ENCODE assay signal across 30 cellular contexts in the genomic region with DNA sequence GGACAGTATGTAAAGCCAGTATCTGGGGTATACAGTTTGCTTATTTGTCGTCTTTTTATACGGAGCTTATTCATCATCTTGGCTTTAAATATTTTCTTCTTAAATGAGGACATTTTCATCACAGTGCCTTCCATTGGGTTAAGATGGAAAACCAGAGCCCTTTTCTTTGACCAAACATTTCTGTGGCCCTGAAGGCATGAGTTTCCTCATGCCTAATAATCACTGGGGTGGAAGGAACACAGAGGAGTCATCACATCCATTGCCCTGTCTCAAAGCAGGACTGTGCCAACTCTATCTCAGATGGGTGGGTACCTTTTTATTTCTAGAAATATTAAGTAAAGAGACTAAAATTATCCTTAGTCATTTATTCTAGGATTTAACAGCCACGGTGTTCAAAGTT. TPM values are rescaled to one million over a fixed set of nuclear protein-coding genes. Genes with fewer than 3 reads are reported as not detected.
"Had no signal": no experiment of that assay in that cellular context is flagged by ENCODE, and none has a peak within 500 bp of the region (broad histone marks: within the 10 kb centered on the region; RNA-seq: fewer than 3 reads in every experiment).

No MANE protein-coding gene starts in this region.

- H3K4me3 ChIP-seq: ascending aorta, breast epithelium, esophagus squamous epithelium, right lobe of liver, skin epidermis, upper lobe of left lung had no signal

- DNase-seq: activated CD4-positive, alpha-beta memory T cell treated with anti-CD3 and anti-CD28 coated beads for 36 hours; activated CD4-positive, alpha-beta T cell treated with anti-CD3 and anti-CD28 coated beads, Interleukin-2, amount 10 ng/mL, durations not matched to agents 24 days and 14 days; activated CD8-positive, alpha-beta memory T cell treated with anti-CD3 and anti-CD28 coated beads, Interleukin-2, amount 50 U/mL, for 4 hours; activated gamma-delta T cell; activated naive CD4-positive, alpha-beta T cell treated with anti-CD3 and anti-CD28 coated beads, Interleukin-2, amount 10 ng/mL, durations not matched to agents 7 days and 5 days; activated naive CD8-positive, alpha-beta T cell treated with anti-CD3 and anti-CD28 coated beads, Interleukin-2, amount 10 ng/mL, durations not matched to agents 7 days and 5 days; activated T-cell treated with anti-CD3 and anti-CD28 coated beads, Interleukin-2, amount 50 U/mL, for 24 hours; central memory CD4-positive, alpha-beta T cell; esophagus squamous epithelium; foreskin melanocyte; islet precursor cell; left colon; mammary epithelial cell; posterior cingulate gyrus; right lobe of liver; stimulated activated CD4-positive, alpha-beta T cell treated with anti-CD3 and anti-CD28 coated beads, Interleukin-12 subunit alpha, Interleukin-12 subunit beta, amount 100 ng/mL, for 4 hours; stimulated activated CD4-positive, alpha-beta T cell treated with anti-CD3 and anti-CD28 coated beads, Interleukin-4, amount 100 ng/mL, for 1 hour; substantia nigra; T-helper 1 cell; upper lobe of left lung; WERI-Rb-1 had no signal

- H3K36me3 Mint-ChIP-seq: activated CD4-positive, alpha-beta memory T cell treated with anti-CD3 and anti-CD28 coated beads for 36 hours; activated naive CD4-positive, alpha-beta T cell treated with anti-CD3 and anti-CD28 coated beads, Interleukin-2, amount 10 ng/mL, durations not matched to agents 7 days and 5 days; activated naive CD8-positive, alpha-beta T cell treated with anti-CD3 and anti-CD28 coated beads, Interleukin-2, amount 10 ng/mL, durations not matched to agents 7 days and 5 days had no signal

- ATAC-seq: activated CD4-positive, CD25-positive, alpha-beta regulatory T cell treated with anti-CD3 and anti-CD28 coated beads, Interleukin-2, amount 50 U/mL, for 24 hours; left colon; right lobe of liver had no signal

- H3K36me3 ChIP-seq: ascending aorta, breast epithelium, esophagus squamous epithelium, right lobe of liver, upper lobe of left lung, WERI-Rb-1 had no signal

- H3K27ac Mint-ChIP-seq: activated CD4-positive, alpha-beta memory T cell treated with anti-CD3 and anti-CD28 coated beads for 36 hours; activated CD4-positive, alpha-beta T cell treated with anti-CD3 and anti-CD28 coated beads, Interleukin-2, amount 10 ng/mL, durations not matched to agents 24 days and 14 days; activated naive CD4-positive, alpha-beta T cell treated with anti-CD3 and anti-CD28 coated beads, Interleukin-2, amount 10 ng/mL, durations not matched to agents 7 days and 5 days; activated naive CD8-positive, alpha-beta T cell treated with anti-CD3 and anti-CD28 coated beads, Interleukin-2, amount 10 ng/mL, durations not matched to agents 7 days and 5 days; activated T-cell treated with anti-CD3 and anti-CD28 coated beads, Interleukin-2, amount 50 U/mL, for 24 hours; nephron; stimulated activated naive CD8-positive, alpha-beta T cell treated with anti-CD3 and anti-CD28 coated beads, Interleukin-15, Interleukin-2, amounts not matched to agents 100 ng/mL and 50 ng/mL, for 24 hours; T-helper 2 cell treated with Interferon-gamma antibody and Interleukin-4, amounts not matched to agents 5 μg/mL and 100 μg/mL, for 36 hours had no signal

- H3K4me3 Mint-ChIP-seq: activated CD4-positive, alpha-beta memory T cell treated with anti-CD3 and anti-CD28 coated beads for 36 hours; activated CD4-positive, alpha-beta T cell treated with anti-CD3 and anti-CD28 coated beads, Interleukin-2, amount 10 ng/mL, durations not matched to agents 24 days and 14 days; activated naive CD4-positive, alpha-beta T cell treated with anti-CD3 and anti-CD28 coated beads, Interleukin-2, amount 10 ng/mL, durations not matched to agents 7 days and 5 days; activated naive CD8-positive, alpha-beta T cell treated with anti-CD3 and anti-CD28 coated beads, Interleukin-2, amount 10 ng/mL, durations not matched to agents 7 days and 5 days; activated T-cell treated with anti-CD3 and anti-CD28 coated beads, Interleukin-2, amount 50 U/mL, for 24 hours; nephron; stimulated activated naive CD8-positive, alpha-beta T cell treated with anti-CD3 and anti-CD28 coated beads, Interleukin-15, Interleukin-2, amounts not matched to agents 100 ng/mL and 50 ng/mL, for 24 hours; T-helper 2 cell treated with Interferon-gamma antibody and Interleukin-4, amounts not matched to agents 5 μg/mL and 100 μg/mL, for 36 hours had no signal

- H3K27ac ChIP-seq: ascending aorta, breast epithelium, esophagus squamous epithelium, right lobe of liver, skin epidermis, upper lobe of left lung, WERI-Rb-1 had no signal

- H3K4me1 Mint-ChIP-seq: activated CD4-positive, alpha-beta T cell treated with anti-CD3 and anti-CD28 coated beads, Interleukin-2, amount 10 ng/mL, durations not matched to agents 24 days and 14 days; activated naive CD4-positive, alpha-beta T cell treated with anti-CD3 and anti-CD28 coated beads, Interleukin-2, amount 10 ng/mL, durations not matched to agents 7 days and 5 days; activated naive CD8-positive, alpha-beta T cell treated with anti-CD3 and anti-CD28 coated beads, Interleukin-2, amount 10 ng/mL, durations not matched to agents 7 days and 5 days had no signal

- H3K27me3 ChIP-seq: ascending aorta, esophagus squamous epithelium, right lobe of liver, upper lobe of left lung had no signal

- H3K4me1 ChIP-seq: ascending aorta, breast epithelium, esophagus squamous epithelium, right lobe of liver, upper lobe of left lung had no signal

- H3K9me3 Mint-ChIP-seq: activated CD4-positive, alpha-beta memory T cell treated with anti-CD3 and anti-CD28 coated beads for 36 hours; activated CD4-positive, alpha-beta T cell treated with anti-CD3 and anti-CD28 coated beads, Interleukin-2, amount 10 ng/mL, durations not matched to agents 24 days and 14 days; activated naive CD4-positive, alpha-beta T cell treated with anti-CD3 and anti-CD28 coated beads, Interleukin-2, amount 10 ng/mL, durations not matched to agents 7 days and 5 days; activated naive CD8-positive, alpha-beta T cell treated with anti-CD3 and anti-CD28 coated beads, Interleukin-2, amount 10 ng/mL, durations not matched to agents 7 days and 5 days; activated T-cell treated with anti-CD3 and anti-CD28 coated beads, Interleukin-2, amount 50 U/mL, for 24 hours; T-helper 2 cell treated with Interferon-gamma antibody and Interleukin-4, amounts not matched to agents 5 μg/mL and 100 μg/mL, for 36 hours had no signal

- H3K9me3 ChIP-seq: ascending aorta, breast epithelium, esophagus squamous epithelium, right lobe of liver, upper lobe of left lung had no signal

RNA-seq across cellular contexts. Expression of a gene that starts 40.0 kb away (rescaled TPM):
- total RNA-seq: activated CD4-positive, alpha-beta memory T cell treated with anti-CD3 and anti-CD28 coated beads for 36 hours; activated CD4-positive, alpha-beta T cell treated with anti-CD3 and anti-CD28 coated beads, Interleukin-2, amount 10 ng/mL, durations not matched to agents 24 days and 14 days; activated CD8-positive, alpha-beta memory T cell treated with anti-CD3 and anti-CD28 coated beads for 36 hours; activated naive CD8-positive, alpha-beta T cell treated with anti-CD3 and anti-CD28 coated beads, Interleukin-2, amount 10 ng/mL, durations not matched to agents 7 days and 5 days; endothelial cell of umbilical vein; mammary epithelial cell had no signal
